ENCODE assay signal across 8 cellular contexts in the genomic region with DNA sequence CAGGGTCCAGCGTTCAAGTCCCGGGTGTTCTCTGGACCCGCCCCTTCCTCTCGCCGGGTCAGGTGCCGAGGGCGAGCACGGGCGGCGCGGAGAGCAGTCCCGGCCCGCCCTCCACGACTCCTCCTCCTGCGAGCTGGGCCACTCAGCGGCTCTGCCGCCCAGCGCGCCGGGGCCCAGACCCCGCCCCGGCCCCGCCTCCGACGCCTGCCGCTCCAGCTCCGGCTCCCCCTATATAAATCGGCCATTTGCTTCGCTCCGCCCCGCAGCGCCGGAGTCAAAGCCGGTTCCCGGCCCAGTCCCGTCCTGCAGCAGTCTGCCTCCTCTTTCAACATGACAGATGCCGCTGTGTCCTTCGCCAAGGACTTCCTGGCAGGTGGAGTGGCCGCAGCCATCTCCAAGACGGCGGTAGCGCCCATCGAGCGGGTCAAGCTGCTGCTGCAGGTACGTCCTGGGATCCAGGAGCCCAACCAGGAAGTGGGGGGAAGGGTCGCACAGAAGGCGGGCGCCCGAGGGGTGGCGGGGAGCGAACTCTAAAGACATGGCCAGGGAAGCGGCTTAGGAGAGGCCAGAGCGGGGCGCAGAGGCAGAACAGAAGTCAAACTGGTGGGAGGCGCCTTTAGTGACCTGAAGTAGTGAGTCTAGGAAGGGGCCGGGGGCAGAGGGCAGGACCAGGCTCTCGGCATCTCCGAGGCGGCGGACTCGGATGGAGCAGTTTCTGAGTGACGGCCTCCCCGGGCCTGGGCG. TPM values are rescaled to one million over a fixed set of nuclear protein-coding genes. Genes with fewer than 3 reads are reported as not detected.
DNase-seq lines count a peak whose midpoint lies in the region; ATAC-seq, FAIRE-seq and TF ChIP-seq lines count a peak whose summit lies in the region.

A gene (plus strand): TSS at position 259 of the 744 bp plus-strand sequence. CDS start 72 bp downstream, at position 331.

- FAIRE-seq in GM19239 (lab: Jason Lieb, UNC), result peak; percentile 21

- no peaks in the 10 kb centered on the region for H3K9me3 ChIP-seq in right lobe of liver

- peak; percentile 88 for TF ChIP-seq POLR2A in right lobe of liver (IDR thresholded peaks at IDR 0.05)

- TF ChIP-seq CTCF in BJ (IDR thresholded peaks at IDR 0.05; ENCODE audit: insufficient read depth, low read depth, low read length) (no peak), right lobe of liver (IDR thresholded peaks at IDR 0.05) (no peak)

- H3K4me1 ChIP-seq in right lobe of liver, result no peaks in the 10 kb centered on the region

- CTCF ChIA-PET in BJ (lab: Yijun Ruan, JAX), result interaction anchor here (0.6 to 1.9 kb wide), 6 partner anchors 10 to 56 kb away, joined by 3 to 11 read pairs (median 3); no protein-coding TSS in a partner anchor

- peak within 1 kb of the TSS; percentile 96 for H3K4me3 Mint-ChIP-seq in dendritic cell treated with granulocyte-macrophage colony-stimulating factor and Interleukin-4, amounts not matched to agents 40 ng/mL and 50 ng/mL, for 4 days

- peak within 1 kb of the TSS; percentile 100 for H3K27ac Mint-ChIP-seq in dendritic cell treated with granulocyte-macrophage colony-stimulating factor and Interleukin-4, amounts not matched to agents 40 ng/mL and 50 ng/mL, for 4 days

- H3K4me3 ChIP-seq in BJ (ENCODE audit: low read depth, low read length), result peak within 1 kb of the TSS; percentile 84
- peak within 1 kb of the TSS; percentile 73 to 84 (median 82) for H3K4me3 ChIP-seq in right lobe of liver

- H3K27me3 ChIP-seq in BJ (ENCODE audit: control insufficient read depth, insufficient read depth, low read length) (no peaks in the 10 kb centered on the region), right lobe of liver (no peaks in the 10 kb centered on the region)

- ATAC-seq in HG03442 (IDR thresholded peaks at IDR 0.05; ENCODE audit: unreplicated experiment) (peak; percentile 81), right lobe of liver (peak; percentile 90 to 97 (median 92))

- H3K36me3 ChIP-seq in BJ (ENCODE audit: control insufficient read depth, insufficient read depth, low read length), result no peaks in the 10 kb centered on the region
- H3K36me3 ChIP-seq in right lobe of liver, result peaks cover 0 to 17% (median 1%) of the 10 kb centered on the region in 4 donors

- DNase-seq in BJ (ENCODE audit: low read depth), result no peak
- peak; percentile 62 for DNase-seq in GM19239 (ENCODE audit: insufficient read length, low spot score)
- peak; percentile 48 to 92 for DNase-seq in NCI-H526 (lab: John Stamatoyannopoulos, UW)
- peak; percentile 72 to 79 for DNase-seq in activated CD4-positive, alpha-beta T cell treated with anti-CD3 and anti-CD28 coated beads, Interleukin-2, amount 50 U/mL, for 4 hours
- DNase-seq in right lobe of liver, result peak; percentile 86 to 93 (median 90)
- peak; percentile 77 to 82 for DNase-seq in stimulated activated CD4-positive, alpha-beta T cell treated with anti-CD3 and anti-CD28 coated beads, Interleukin-4, amount 100 ng/mL, for 4 hours

- peak within 1 kb of the TSS; percentile 77 to 89 (median 80) for H3K27ac ChIP-seq in right lobe of liver

- intact Hi-C loops in dendritic cell treated with granulocyte-macrophage colony-stimulating factor and Interleukin-4, amounts not matched to agents 40 ng/mL and 50 ng/mL, for 4 days (cut with micrococcal nuclease), result loop anchor here (5.0 kb wide), 1 partner anchor 66 kb away; no protein-coding TSS in a partner anchor
- intact Hi-C loops in right lobe of liver (cut with DNase I), result no loop called here

- WGBS in right lobe of liver (ENCODE audit: insufficient coverage, low coverage, low lambda C conversion rate, missing lambda C conversion rate), result 41% methylated on average over 33 of the region's 64 CpGs

- H3K27me3 Mint-ChIP-seq in dendritic cell treated with granulocyte-macrophage colony-stimulating factor and Interleukin-4, amounts not matched to agents 40 ng/mL and 50 ng/mL, for 4 days, result no peaks in the 10 kb centered on the region

- peaks cover 10% of the 10 kb centered on the region for H3K4me1 Mint-ChIP-seq in dendritic cell treated with granulocyte-macrophage colony-stimulating factor and Interleukin-4, amounts not matched to agents 40 ng/mL and 50 ng/mL, for 4 days (ENCODE audit: low read depth)

- peaks cover 34% of the 10 kb centered on the region for H3K36me3 Mint-ChIP-seq in dendritic cell treated with granulocyte-macrophage colony-stimulating factor and Interleukin-4, amounts not matched to agents 40 ng/mL and 50 ng/mL, for 4 days (ENCODE audit: low read depth)

- H3K9me3 Mint-ChIP-seq in dendritic cell treated with granulocyte-macrophage colony-stimulating factor and Interleukin-4, amounts not matched to agents 40 ng/mL and 50 ng/mL, for 4 days, result no peaks in the 10 kb centered on the region

- POLR2A ChIA-PET in BJ (lab: Charles Lee), result interaction anchor here (0.6 kb wide), 1 partner anchor 37 kb away, joined by 3 read pairs; no protein-coding TSS in a partner anchor

RNA-seq across cellular contexts. Expression of the gene that starts here (rescaled TPM):
- polyA plus RNA-seq in BJ (2011; rRNA removed), result 218 and 292 TPM in 2 replicates
- 212 and 252 TPM in 2 replicates for polyA minus RNA-seq in BJ (2011; rRNA and poly(A)+ RNA removed)
- 100 to 1,000 TPM; 168 to 296 (median 223) TPM for total RNA-seq in right lobe of liver
